Comparison of ENCODE assay signal across 8 cellular contexts in the genomic region with DNA sequence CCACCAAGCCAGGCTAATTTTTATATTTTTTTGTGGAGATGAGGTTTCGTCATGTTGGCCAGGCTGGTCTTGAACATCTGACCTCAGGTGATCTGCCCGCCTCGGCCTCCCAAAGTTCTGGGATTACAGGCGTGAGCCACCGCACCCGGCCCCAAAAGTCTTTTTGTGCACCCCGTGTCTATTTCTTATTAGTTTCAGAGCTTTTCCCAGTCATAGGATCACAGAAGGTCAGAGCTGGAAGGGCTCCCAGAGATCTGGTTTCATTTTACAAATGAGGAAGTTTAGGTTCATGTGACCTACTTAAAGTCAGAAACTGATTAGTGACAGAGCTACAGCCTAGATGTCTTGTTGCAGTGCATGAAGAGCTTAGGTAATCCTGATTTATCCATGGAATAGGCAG. TPM values are rescaled to one million over a fixed set of nuclear protein-coding genes. Genes with fewer than 3 reads are reported as not detected.
DNase-seq lines count a peak whose midpoint lies in the region; ATAC-seq and TF ChIP-seq lines count a peak whose summit lies in the region.

No MANE protein-coding gene starts in this region.

- no peak overlapping the region for H3K27ac Mint-ChIP-seq in MCF 10A (ENCODE audit: low read depth, unreplicated experiment)

- TF ChIP-seq POLR2A in breast epithelium (IDR thresholded peaks at IDR 0.05) (no peak), uterus (IDR thresholded peaks at IDR 0.05) (no peak)

- no peak for TF ChIP-seq CTCF in breast epithelium (IDR thresholded peaks at IDR 0.05)
- no peak for TF ChIP-seq CTCF in MCF 10A (IDR thresholded peaks at IDR 0.05; ENCODE audit: unreplicated experiment)
- no peak for TF ChIP-seq CTCF in WERI-Rb-1 (IDR thresholded peaks at IDR 0.05; ENCODE audit: low read depth, low read length)
- no peak for TF ChIP-seq CTCF in lower lobe of right lung (IDR thresholded peaks at IDR 0.05)
- no peak for TF ChIP-seq CTCF in uterus (IDR thresholded peaks at IDR 0.05)

- intact Hi-C loops in breast epithelium (cut with DNase I; ENCODE audit: low total_unique reads) = no loop called here
- intact Hi-C loops in MCF 10A (cut with micrococcal nuclease) = loop anchor here (5.0 kb wide), 1 partner anchor 95 kb away; no protein-coding TSS in a partner anchor
- intact Hi-C loops in lower lobe of right lung (cut with DNase I) = no loop called here
- intact Hi-C loops in uterus (cut with DNase I; ENCODE audit: low total_unique reads) = no loop called here

- peaks cover 29% of the 10 kb centered on the region for H3K4me1 Mint-ChIP-seq in MCF 10A (ENCODE audit: insufficient read depth, unreplicated experiment)

- H3K27ac ChIP-seq in breast epithelium (peak overlapping the region; percentile 98 to 99), WERI-Rb-1 (peak overlapping the region; percentile 30; the same call in 1 of the 2 replicates), lower lobe of right lung (peak overlapping the region; percentile 88), uterus (peak overlapping the region; percentile 90 to 94)

- no peaks in the 10 kb centered on the region for H3K9me3 Mint-ChIP-seq in MCF 10A (ENCODE audit: unreplicated experiment)

- DNase-seq in breast epithelium (ENCODE audit: low spot score in 2 of 2) (peak in 1 of 2 donors; percentile 43), MCF 10A (ENCODE audit: unreplicated experiment) (no peak), WERI-Rb-1 (peak; percentile 38), lower lobe of right lung (no peak), uterus (peak in 1 of 2 donors; percentile 49), iPS-NIHi7 (ENCODE audit: extremely low spot score) (no peak)
- no peak for DNase-seq in activated CD4-positive, alpha-beta T cell treated with anti-CD3 and anti-CD28 coated beads, Interleukin-2, amount 50 U/mL, for 1 hour

- peak overlapping the region in 1 of 3 donors; percentile 95 for H3K4me3 ChIP-seq in breast epithelium
- no peak overlapping the region for H3K4me3 ChIP-seq in WERI-Rb-1 (ENCODE audit: low read depth, low read length)
- peak overlapping the region; percentile 1 for H3K4me3 ChIP-seq in lower lobe of right lung
- no peak overlapping the region for H3K4me3 ChIP-seq in uterus

- no peaks in the 10 kb centered on the region for H3K9me3 ChIP-seq in breast epithelium
- H3K9me3 ChIP-seq in WERI-Rb-1 (ENCODE audit: severe bottlenecking) = no peaks in the 10 kb centered on the region
- no peaks in the 10 kb centered on the region for H3K9me3 ChIP-seq in lower lobe of right lung
- no peaks in the 10 kb centered on the region for H3K9me3 ChIP-seq in uterus

- peaks cover 0 to 16% of the 10 kb centered on the region in 2 donors for H3K4me1 ChIP-seq in breast epithelium
- peaks cover 35% of the 10 kb centered on the region for H3K4me1 ChIP-seq in lower lobe of right lung
- no peaks in the 10 kb centered on the region for H3K4me1 ChIP-seq in uterus

- ATAC-seq in lower lobe of right lung (peak in 1 of 2 donors; percentile 28), GM21825 (IDR thresholded peaks at IDR 0.05; ENCODE audit: unreplicated experiment) (no peak)

- H3K36me3 ChIP-seq in breast epithelium (no peaks in the 10 kb centered on the region), WERI-Rb-1 (no peaks in the 10 kb centered on the region; the same call in 1 of the 2 replicates), lower lobe of right lung (no peaks in the 10 kb centered on the region), uterus (no peaks in the 10 kb centered on the region)

- H3K4me3 Mint-ChIP-seq in MCF 10A (ENCODE audit: unreplicated experiment) = no peak overlapping the region

- CTCF ChIA-PET in MCF 10A (lab: Yijun Ruan, JAX) = interaction anchor here (0.6 to 2.3 kb wide), 9 partner anchors 10 to 98 kb away, joined by 3 to 13 read pairs (median 4); no protein-coding TSS in a partner anchor

- H3K27me3 Mint-ChIP-seq in MCF 10A (ENCODE audit: insufficient read depth, unreplicated experiment) = no peaks in the 10 kb centered on the region

- H3K36me3 Mint-ChIP-seq in MCF 10A (ENCODE audit: insufficient read depth, unreplicated experiment) = no peaks in the 10 kb centered on the region

- no TSS peak for BruUV-seq in MCF 10A (replicated peaks; lab: Mats Ljungman, UMichigan)

- H3K27me3 ChIP-seq in breast epithelium (no peaks in the 10 kb centered on the region), WERI-Rb-1 (ENCODE audit: insufficient read depth, low read depth, severe bottlenecking) (no peaks in the 10 kb centered on the region), lower lobe of right lung (ENCODE audit: low read depth) (no peaks in the 10 kb centered on the region), uterus (no peaks in the 10 kb centered on the region)

- POLR2A ChIA-PET in MCF 10A (lab: Yijun Ruan, JAX) = interaction anchor here (0.7 to 5.9 kb wide), 4 partner anchors 9 to 119 kb away, joined by 3 to 51 read pairs (median 8); no protein-coding TSS in a partner anchor

RNA-seq across cellular contexts. Expression of gene OGFRL1, which starts 1.6 kb away (rescaled TPM):
- total RNA-seq in breast epithelium (100 to 1,000 TPM in 1 of 3 donors, 10 to 100 TPM in 2; 49.1 to 113 (median 56.0) TPM), MCF 10A (2022) (37.7 and 70.8 TPM in 2 replicates), lower lobe of right lung (26.9 TPM), uterus (10 to 100 TPM in 3 of 4 donors, 1 to 10 TPM in 1; 9.0 to 35.6 (median 19.4) TPM)

Comparison
In these comparisons a context has a peak if more than half of its experiments do, and no peak if none do; other contexts are left out.
1. H3K27ac ChIP-seq: peak in every context shown above with its lines; median percentile 98 in breast epithelium; 92 in uterus; 88 in lower lobe of right lung; 30 in WERI-Rb-1.